Comparison of ENCODE assay signal across 8 cellular contexts in the genomic region with DNA sequence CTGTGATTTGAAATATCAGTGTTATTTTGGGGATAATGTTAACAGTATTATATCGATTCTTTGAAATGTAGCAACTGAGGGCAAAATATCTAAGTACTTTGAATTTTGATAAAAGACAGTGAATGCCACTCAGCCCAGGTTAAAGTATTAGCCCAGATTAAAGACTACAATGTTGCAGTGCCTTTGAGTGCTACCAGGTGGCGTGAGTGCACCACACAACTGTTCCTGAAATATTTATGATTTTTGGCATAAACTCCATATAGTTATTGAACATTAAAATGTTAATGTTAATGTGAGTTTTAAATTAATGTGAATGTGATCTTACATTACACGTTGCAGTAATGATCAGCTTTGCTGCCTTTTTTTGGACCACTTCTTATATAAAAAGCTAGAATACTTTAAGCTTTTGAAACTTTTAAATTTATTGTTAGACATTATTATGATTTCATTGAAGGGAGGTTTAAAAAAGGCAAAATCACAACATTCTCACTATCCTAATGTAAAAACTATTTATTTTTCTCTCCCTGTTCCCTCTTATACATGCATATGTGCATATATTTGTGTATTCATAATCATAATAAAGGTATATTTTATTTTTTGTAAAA. TPM values are rescaled to one million over a fixed set of nuclear protein-coding genes. Genes with fewer than 3 reads are reported as not detected.
DNase-seq lines count a peak whose midpoint lies in the region; ATAC-seq lines count a peak whose summit lies in the region.

No MANE protein-coding gene starts in this region.

- H3K9me3 Mint-ChIP-seq in activated naive CD4-positive, alpha-beta T cell treated with anti-CD3 and anti-CD28 coated beads, Interleukin-2, amount 50 U/mL, for 72 hours: no peaks in the 10 kb centered on the region

- peaks cover 0 to 14% of the 10 kb centered on the region in 2 donors for H3K36me3 Mint-ChIP-seq in activated naive CD4-positive, alpha-beta T cell treated with anti-CD3 and anti-CD28 coated beads, Interleukin-2, amount 50 U/mL, for 72 hours

- no peak overlapping the region for H3K27ac Mint-ChIP-seq in activated naive CD4-positive, alpha-beta T cell treated with anti-CD3 and anti-CD28 coated beads, Interleukin-2, amount 50 U/mL, for 72 hours

- ATAC-seq in HG02852 (IDR thresholded peaks at IDR 0.05; ENCODE audit: unreplicated experiment): peak; percentile 59
- peak; percentile 45 to 53 for ATAC-seq in activated naive CD4-positive, alpha-beta T cell treated with anti-CD3 and anti-CD28 coated beads, Interleukin-2, amount 50 U/mL, for 72 hours

- peak; percentile 35 for DNase-seq in activated CD8-positive, alpha-beta memory T cell treated with anti-CD3 and anti-CD28 coated beads, Interleukin-2, amount 50 U/mL, for 4 hours
- DNase-seq in activated CD8-positive, alpha-beta memory T cell treated with anti-CD3 and anti-CD28 coated beads, Interleukin-2, amount 50 U/mL, for 48 hours: no peak
- peak; percentile 24 for DNase-seq in NCI-H69 (lab: John Stamatoyannopoulos, UW)
- peak in 1 of 2 donors; percentile 26 for DNase-seq in activated naive CD4-positive, alpha-beta T cell treated with anti-CD3 and anti-CD28 coated beads, Interleukin-2, amount 50 U/mL, for 72 hours (ENCODE audit: low spot score in 2 of 2)
- peak; percentile 47 for DNase-seq in iPS-NIHi11 (ENCODE audit: low spot score)
- peak; percentile 60 for DNase-seq in superior temporal gyrus (ENCODE audit: extremely low spot score)
- no peak for DNase-seq in 8988T

RNA-seq across cellular contexts. Expression of gene MRPS35, which starts 22.5 kb away (rescaled TPM):
- 10 to 100 TPM; 49.3 to 53.9 TPM for total RNA-seq in activated naive CD4-positive, alpha-beta T cell treated with anti-CD3 and anti-CD28 coated beads, Interleukin-2, amount 50 U/mL, for 72 hours

RNA-seq across cellular contexts. Expression of gene REP15, which starts 36.9 kb away (rescaled TPM):
- 1 to 10 TPM in 1 of 2 donors, under 1 TPM in 1; 0.20 to 1.0 TPM for total RNA-seq in activated naive CD4-positive, alpha-beta T cell treated with anti-CD3 and anti-CD28 coated beads, Interleukin-2, amount 50 U/mL, for 72 hours

RNA-seq across cellular contexts. Expression of gene KLHL42, which starts 46.9 kb away (rescaled TPM):
- 10 to 100 TPM in 1 of 2 donors, 1 to 10 TPM in 1; 7.1 to 14.3 TPM for total RNA-seq in activated naive CD4-positive, alpha-beta T cell treated with anti-CD3 and anti-CD28 coated beads, Interleukin-2, amount 50 U/mL, for 72 hours

RNA-seq across cellular contexts. Expression of gene MANSC4, which starts 46.9 kb away (rescaled TPM):
- total RNA-seq in activated naive CD4-positive, alpha-beta T cell treated with anti-CD3 and anti-CD28 coated beads, Interleukin-2, amount 50 U/mL, for 72 hours: not detected

Comparison
In these comparisons a context has a peak if more than half of its experiments do, and no peak if none do; other contexts are left out.
1. DNase-seq: peak in activated CD8-positive, alpha-beta memory T cell treated with anti-CD3 and anti-CD28 coated beads, Interleukin-2, amount 50 U/mL, for 4 hours (single experiment), NCI-H69 (single experiment), iPS-NIHi11 (single experiment) and superior temporal gyrus (single experiment); none in activated CD8-positive, alpha-beta memory T cell treated with anti-CD3 and anti-CD28 coated beads, Interleukin-2, amount 50 U/mL, for 48 hours (single experiment) and 8988T (single experiment).